In genomic region chr11:86984701-86985100, GRCh38 we compare ENCODE assay signal across 20 cellular contexts.
"Had no signal": no experiment of that assay in that cellular context is flagged by ENCODE, and none has a peak within 500 bp of the region (broad histone marks: within the 10 kb centered on the region; RNA-seq: fewer than 3 reads in every experiment).

No MANE protein-coding gene starts in this region.

- H2AFZ ChIP-seq: hepatocyte had no signal

- H3K4me2 ChIP-seq: hepatocyte had no signal

- H3K9me3 ChIP-seq: lower lobe of right lung, pancreas, right lobe of liver, suprapubic skin, transverse colon, vagina had no signal

- ATAC-seq: effector memory CD8-positive, alpha-beta T cell; left lobe of liver; lower lobe of right lung; natural killer cell; pancreas; right lobe of liver; stimulated activated effector memory CD8-positive, alpha-beta T cell treated with anti-CD3 and anti-CD28 coated beads, Interleukin-12 subunit alpha, Interleukin-12 subunit beta, amount 100 ng/mL, for 72 hours had no signal

- H3K27ac ChIP-seq: cardiac muscle cell, coronary artery, hepatocyte, lower lobe of right lung, pancreas, right lobe of liver, suprapubic skin, transverse colon, vagina had no signal

- DNase-seq: effector memory CD8-positive, alpha-beta T cell; erythroblast; head of caudate nucleus; kidney; lower lobe of right lung; natural killer cell; occipital lobe; pancreas; right lobe of liver; stimulated activated CD4-positive, alpha-beta T cell treated with anti-CD3 and anti-CD28 coated beads, Interleukin-2, amount 100 ng/mL, for 24 hours; stimulated activated CD4-positive, alpha-beta T cell treated with anti-CD3 and anti-CD28 coated beads, Interleukin-4, amount 100 ng/mL, for 24 hours; stimulated activated naive CD4-positive, alpha-beta T cell treated with Interleukin-2 at 50 U/mL for 16 hours; transverse colon had no signal

- H3K4me1 ChIP-seq: transverse colon, vagina had no signal

- H3K79me2 ChIP-seq: hepatocyte had no signal

- H3K36me3 ChIP-seq: cardiac muscle cell, lower lobe of right lung, pancreas, right lobe of liver, suprapubic skin, transverse colon, vagina had no signal

- H3K27me3 ChIP-seq: cardiac muscle cell, hepatocyte, pancreas, right lobe of liver, suprapubic skin, transverse colon, vagina had no signal

- H3K4me3 ChIP-seq: cardiac muscle cell, coronary artery, hepatocyte, lower lobe of right lung, pancreas, right lobe of liver, suprapubic skin, transverse colon, vagina had no signal
